ENCODE assay signal across 31 cellular contexts in genomic region chr1:112363636-112364035, GRCh38.
"Had no signal": no experiment of that assay in that cellular context is flagged by ENCODE, and none has a peak within 500 bp of the region (broad histone marks: within the 10 kb centered on the region; RNA-seq: fewer than 3 reads in every experiment).

No MANE protein-coding gene starts in this region.

- H3K4me3 ChIP-seq: adrenal gland, ascending aorta, cardiac muscle cell had no signal

- ATAC-seq: activated CD8-positive, alpha-beta T cell treated with anti-CD3 and anti-CD28 coated beads for 36 hours; activated naive CD4-positive, alpha-beta T cell treated with anti-CD3 and anti-CD28 coated beads, Interleukin-2, amount 50 U/mL, for 72 hours; activated T-cell treated with anti-CD3 and anti-CD28 coated beads, Interleukin-2, amount 50 U/mL, for 4 hours; activated T-cell treated with anti-CD3 and anti-CD28 coated beads, Interleukin-2, amount 50 U/mL, for 72 hours; activated T-helper 17 cell treated with anti-CD3 and anti-CD28 coated beads, Interleukin-2, amount 50 U/mL, for 72 hours had no signal

- DNase-seq: activated B cell treated with CpG ODN at 0.5 μM for 24 hours; activated CD4-positive, alpha-beta memory T cell treated with anti-CD3 and anti-CD28 coated beads for 36 hours; activated CD4-positive, alpha-beta T cell treated with anti-CD3 and anti-CD28 coated beads for 4 hours; activated CD4-positive, alpha-beta T cell treated with anti-CD3 and anti-CD28 coated beads, Interleukin-2, amount 10 ng/mL, durations not matched to agents 24 days and 14 days; activated CD4-positive, alpha-beta T cell treated with anti-CD3 and anti-CD28 coated beads, Interleukin-2, amount 50 U/mL, for 1 hour; activated CD4-positive, alpha-beta T cell treated with anti-CD3 and anti-CD28 coated beads, Interleukin-2, amount 50 U/mL, for 4 hours; activated CD4-positive, CD25-positive, alpha-beta regulatory T cell treated with anti-CD3 and anti-CD28 coated beads, Interleukin-2, amount 50 U/mL, for 72 hours; activated CD8-positive, alpha-beta memory T cell treated with anti-CD3 and anti-CD28 coated beads, Interleukin-2, amount 50 U/mL, for 4 hours; activated CD8-positive, alpha-beta T cell treated with anti-CD3 and anti-CD28 coated beads for 36 hours; activated effector memory CD4-positive, alpha-beta T cell treated with anti-CD3 and anti-CD28 coated beads, Interleukin-2, amount 50 U/mL, for 16 hours; activated gamma-delta T cell treated with Interleukin-2 at 50 U/mL for 16 hours; activated naive CD4-positive, alpha-beta T cell; activated naive CD4-positive, alpha-beta T cell treated with anti-CD3 and anti-CD28 coated beads for 36 hours; activated naive CD4-positive, alpha-beta T cell treated with anti-CD3 and anti-CD28 coated beads, Interleukin-2, amount 50 U/mL, for 16 hours; activated naive CD8-positive, alpha-beta T cell treated with anti-CD3 and anti-CD28 coated beads for 36 hours; activated T-cell treated with anti-CD3 and anti-CD28 coated beads for 4 hours; activated T-cell treated with anti-CD3 and anti-CD28 coated beads, Interleukin-2, amount 50 U/mL, for 1 hour; activated T-cell treated with anti-CD3 and anti-CD28 coated beads, Interleukin-2, amount 50 U/mL, for 4 hours; activated T-cell treated with anti-CD3 and anti-CD28 coated beads, Interleukin-2, amount 50 U/mL, for 72 hours; adrenal gland; amygdala; anterior cingulate cortex; caudate nucleus; cerebellar nuclear complex; T-helper 1 cell; T-helper 2 cell; T-helper 9 cell had no signal
